ENCODE assay signal across 8 cellular contexts in the genomic region with DNA sequence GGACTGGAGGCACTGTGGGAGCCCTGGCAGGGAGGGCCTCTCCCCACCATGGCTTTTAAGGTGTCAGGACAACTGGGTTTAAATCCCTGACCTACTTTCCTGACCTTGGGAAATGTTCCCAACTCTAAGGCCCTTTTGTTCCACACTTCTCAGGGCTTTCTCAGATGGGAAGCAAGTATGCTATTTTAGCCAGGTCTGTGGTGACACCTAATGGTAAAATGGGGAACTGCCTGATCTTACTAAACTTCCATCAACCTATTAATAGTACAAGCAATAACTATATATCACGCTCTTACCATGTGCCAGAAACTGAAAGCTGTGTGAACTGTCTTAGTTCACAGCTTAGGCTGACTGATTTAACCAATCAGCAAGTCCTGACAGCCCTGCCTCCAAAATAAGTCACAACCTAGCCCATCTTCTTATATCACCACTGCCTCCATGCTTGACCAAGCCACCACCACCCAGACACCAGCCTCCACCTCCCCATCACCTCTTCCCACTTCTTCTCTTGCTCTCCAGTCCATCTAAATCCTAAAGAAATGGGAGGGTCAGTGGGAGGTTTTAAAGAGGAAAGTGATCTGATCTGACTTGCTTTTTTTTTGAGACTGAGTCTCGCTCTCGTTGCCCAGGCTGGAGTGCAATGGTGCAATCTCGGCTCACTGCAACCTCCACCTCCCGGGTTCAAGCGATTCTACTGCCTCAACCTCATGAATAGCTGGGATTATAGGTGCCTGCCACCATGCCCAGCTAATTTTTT. TPM values are rescaled to one million over a fixed set of nuclear protein-coding genes. Genes with fewer than 3 reads are reported as not detected.
DNase-seq lines count a peak whose midpoint lies in the region; ATAC-seq, FAIRE-seq and TF ChIP-seq lines count a peak whose summit lies in the region.

No MANE protein-coding gene starts in this region.

- peak; percentile 69 for ATAC-seq in HG03095 (IDR thresholded peaks at IDR 0.05; ENCODE audit: unreplicated experiment)

- peak; percentile 97 for FAIRE-seq in GM18507 (lab: Jason Lieb, UNC)

- TF ChIP-seq CTCF in AG09319 (IDR thresholded peaks at IDR 0.05; ENCODE audit: low read depth, low read length): peak; percentile 78
- peak; percentile 70 for TF ChIP-seq CTCF in kidney epithelial cell (IDR thresholded peaks at IDR 0.05; ENCODE audit: insufficient read depth, low read length, poor library complexity, severe bottlenecking)

- DNase-seq in AG09319 (ENCODE audit: extremely low read depth, low read depth): peak; percentile 51
- peak; percentile 54 for DNase-seq in GM18507 (ENCODE audit: extremely low spot score, insufficient read length, low read depth)
- DNase-seq in NCI-H2029 treated with DMSO at 0.1 percent for 48 hours (lab: John Stamatoyannopoulos, UW): peak; percentile 71
- peak; percentile 31 for DNase-seq in T follicular helper cell (ENCODE audit: low read depth)
- peak; percentile 60 for DNase-seq in central memory CD4-positive, alpha-beta T cell
- DNase-seq in kidney epithelial cell (ENCODE audit: low read depth): no peak
- DNase-seq in stimulated activated CD8-positive, alpha-beta memory T cell treated with anti-CD3 and anti-CD28 coated beads, Interleukin-12 subunit alpha, Interleukin-12 subunit beta, amount 100 ng/mL, for 1 hour (ENCODE audit: low read depth): peak; percentile 31

- H3K36me3 ChIP-seq in kidney epithelial cell (ENCODE audit: control insufficient read depth, insufficient read depth, low read length): no peaks in the 10 kb centered on the region

- H3K27me3 ChIP-seq in kidney epithelial cell (ENCODE audit: control insufficient read depth, insufficient read depth, low read length): no peaks in the 10 kb centered on the region

- no peak overlapping the region for H3K4me3 ChIP-seq in kidney epithelial cell (ENCODE audit: low read depth, low read length)

RNA-seq across cellular contexts. Expression of a gene that starts 6.9 kb away (rescaled TPM):
- 36.3 and 37.9 TPM in 2 replicates for total RNA-seq in kidney epithelial cell

RNA-seq across cellular contexts. Expression of a gene that starts 13.5 kb away (rescaled TPM):
- total RNA-seq in kidney epithelial cell: 20.3 and 25.0 TPM in 2 replicates
